8 cellular contexts compared by ENCODE assay signal in the genomic region with DNA sequence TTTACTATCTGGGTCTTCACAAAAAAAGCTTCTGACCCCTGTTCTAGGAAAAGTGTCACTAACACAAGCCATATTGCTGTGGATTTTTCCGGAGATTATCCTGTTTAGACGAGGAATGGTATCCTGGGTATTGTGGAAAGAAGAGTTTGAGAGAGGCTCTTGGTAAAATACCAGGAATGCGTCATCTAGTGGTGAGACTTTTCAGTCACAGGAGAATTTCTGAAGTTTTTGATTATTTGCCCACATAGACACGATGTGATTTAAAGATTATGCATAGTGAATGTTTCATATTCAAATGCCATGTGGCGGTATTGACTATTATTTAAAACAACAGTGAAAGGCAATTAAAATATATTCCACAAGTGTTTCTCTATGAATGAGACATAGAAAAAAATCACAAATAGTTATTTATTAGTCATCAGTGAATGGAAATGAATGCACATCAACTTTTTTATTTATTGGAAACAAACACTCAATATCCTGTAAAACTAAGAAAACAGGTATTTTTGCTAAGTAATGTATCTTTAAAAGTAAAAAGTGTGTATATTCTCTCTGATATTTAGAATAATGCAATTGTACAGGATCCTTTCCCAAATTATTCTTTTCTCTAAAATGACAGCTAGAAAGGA. TPM values are rescaled to one million over a fixed set of nuclear protein-coding genes. Genes with fewer than 3 reads are reported as not detected.
DNase-seq lines count a peak whose midpoint lies in the region; ATAC-seq and TF ChIP-seq lines count a peak whose summit lies in the region.

No MANE protein-coding gene starts in this region.

- no peak overlapping the region for H3K9ac ChIP-seq in parathyroid adenoma

- peak overlapping the region; percentile 21 for H2AFZ ChIP-seq in parathyroid adenoma

- TF ChIP-seq CTCF in epithelial cell of proximal tubule (conservative IDR thresholded peaks at IDR 0.05; ENCODE audit: low read depth, low read length) (peak; percentile 88), parathyroid adenoma (IDR thresholded peaks at IDR 0.05) (peak; percentile 75)

- ATAC-seq in HG02588 (IDR thresholded peaks at IDR 0.05; ENCODE audit: unreplicated experiment) = no peak
- no peak for ATAC-seq in HG03469 (IDR thresholded peaks at IDR 0.05; ENCODE audit: unreplicated experiment)
- no peak for ATAC-seq in HG02642 (IDR thresholded peaks at IDR 0.05; ENCODE audit: poor library complexity, unreplicated experiment)

- no peak overlapping the region for H3K27ac ChIP-seq in parathyroid adenoma

- H3K36me3 ChIP-seq in parathyroid adenoma (ENCODE audit: control insufficient read depth, insufficient read depth, low read length) = no peaks in the 10 kb centered on the region

- no peaks in the 10 kb centered on the region for H3K27me3 ChIP-seq in parathyroid adenoma (ENCODE audit: control insufficient read depth, insufficient read depth, low read length)

- no peaks in the 10 kb centered on the region for H3K79me2 ChIP-seq in parathyroid adenoma

- H3K9me3 ChIP-seq in parathyroid adenoma (ENCODE audit: control insufficient read depth, low read length) = no peaks in the 10 kb centered on the region

- H3K4me2 ChIP-seq in parathyroid adenoma (ENCODE audit: low read length) = no peak overlapping the region

- DNase-seq in GM04503 (ENCODE audit: low read depth) (peak; percentile 16), NCI-H526 treated with DMSO at 0.1 percent for 48 hours (lab: John Stamatoyannopoulos, UW) (peak; percentile 28), epithelial cell of proximal tubule (ENCODE audit: low read depth) (no peak)
- no peak for DNase-seq in stimulated activated naive CD4-positive, alpha-beta T cell (lab: John Stamatoyannopoulos, UW)

- H3K4me1 ChIP-seq in parathyroid adenoma = no peaks in the 10 kb centered on the region

- H3K4me3 ChIP-seq in epithelial cell of proximal tubule (ENCODE audit: low read depth, low read length) (no peak overlapping the region), parathyroid adenoma (ENCODE audit: low read depth, low read length) (no peak overlapping the region)

RNA-seq across cellular contexts. Expression of gene KRT28, which starts 7.8 kb away (rescaled TPM):
- not detected in 2 replicates for total RNA-seq in epithelial cell of proximal tubule

RNA-seq across cellular contexts. Expression of gene KRT27, which starts 9.6 kb away (rescaled TPM):
- not detected in 2 replicates for total RNA-seq in epithelial cell of proximal tubule

RNA-seq across cellular contexts. Expression of gene KRT26, which starts 19.9 kb away (rescaled TPM):
- total RNA-seq in epithelial cell of proximal tubule = not detected in 2 replicates

RNA-seq across cellular contexts. Expression of gene KRT10, which starts 30.5 kb away (rescaled TPM):
- total RNA-seq in epithelial cell of proximal tubule = 10.8 and 22.6 TPM in 2 replicates

RNA-seq across cellular contexts. Expression of gene KRT25, which starts 36.8 kb away (rescaled TPM):
- total RNA-seq in epithelial cell of proximal tubule = 0.17 TPM in 1 of 2 replicates, not detected in the other

Comparison
In these comparisons a context has a peak if more than half of its experiments do, and no peak if none do; other contexts are left out.
1. DNase-seq: peak in GM04503 (single experiment) and NCI-H526 treated with DMSO at 0.1 percent for 48 hours (single experiment); none in epithelial cell of proximal tubule (single experiment) and stimulated activated naive CD4-positive, alpha-beta T cell (0 of 6).